22 cellular contexts compared by ENCODE assay signal in genomic region chr3:10379161-10379560, GRCh38.
"Had no signal": no experiment of that assay in that cellular context is flagged by ENCODE, and none has a peak within 500 bp of the region (broad histone marks: within the 10 kb centered on the region; RNA-seq: fewer than 3 reads in every experiment).

No MANE protein-coding gene starts in this region.

- H3K4me1 ChIP-seq: body of pancreas, left lung had no signal

- DNase-seq: activated CD4-positive, alpha-beta T cell treated with anti-CD3 and anti-CD28 coated beads for 36 hours; activated CD4-positive, CD25-positive, alpha-beta regulatory T cell; activated CD8-positive, alpha-beta T cell treated with anti-CD3 and anti-CD28 coated beads, Interleukin-2, amount 10 ng/mL, durations not matched to agents 7 days and 5 days; activated effector memory CD4-positive, alpha-beta T cell treated with Interleukin-2 at 50 U/mL for 16 hours; activated naive CD4-positive, alpha-beta T cell treated with Interleukin-2 at 50 U/mL for 16 hours; activated T-cell treated with anti-CD3 and anti-CD28 coated beads for 4 hours; activated T-cell treated with anti-CD3 and anti-CD28 coated beads, Interleukin-2, amount 50 U/mL, for 72 hours; body of pancreas; cortex of kidney; endodermal cell; foreskin melanocyte; heart right ventricle; kidney glomerular epithelial cell; mesendoderm; natural killer cell; stimulated activated naive CD4-positive, alpha-beta T cell treated with Interleukin-2 at 50 U/mL for 16 hours; T-helper 1 cell had no signal

- H3K4me3 ChIP-seq: body of pancreas, cardiac muscle cell, esophagus muscularis mucosa, heart right ventricle, left lung, lung, tibial nerve had no signal

- H3K27ac ChIP-seq: body of pancreas, cardiac muscle cell, esophagus muscularis mucosa, heart right ventricle, left lung, tibial nerve had no signal

- ATAC-seq: activated CD4-positive, alpha-beta T cell treated with anti-CD3 and anti-CD28 coated beads for 36 hours; activated CD8-positive, alpha-beta T cell treated with anti-CD3 and anti-CD28 coated beads, Interleukin-2, amount 10 ng/mL, durations not matched to agents 7 days and 5 days; activated T-cell treated with anti-CD3 and anti-CD28 coated beads, Interleukin-2, amount 50 U/mL, for 72 hours; body of pancreas; left lung; natural killer cell had no signal

- H3K36me3 ChIP-seq: cardiac muscle cell, esophagus muscularis mucosa, heart right ventricle, left lung, tibial nerve had no signal

- H3K9me3 ChIP-seq: body of pancreas, esophagus muscularis mucosa, heart right ventricle, left lung, tibial nerve had no signal

- H3K27me3 ChIP-seq: body of pancreas, cardiac muscle cell, tibial nerve had no signal
